2 cellular contexts compared by ENCODE assay signal in genomic region chr19:35713904-35714440, GRCh38.
TF ChIP-seq lines count a peak whose summit lies in the region.

No MANE protein-coding gene starts in this region.

TF ChIP-seq in H1, 55 proteins besides CTCF, POLR2A, EP300 and RAD21:
- TF ChIP-seq SUZ12 (IDR thresholded peaks at IDR 0.05; ENCODE audit: low read length) (no peak), PHF8 (conservative IDR thresholded peaks at IDR 0.05; ENCODE audit: low read depth, low read length) (no peak), RXRA (IDR thresholded peaks at IDR 0.05; ENCODE audit: insufficient read depth, low read depth, low read length) (no peak), POU5F1 (IDR thresholded peaks at IDR 0.05; ENCODE audit: low read depth, low read length) (no peak), BRCA1 (IDR thresholded peaks at IDR 0.05; ENCODE audit: low read depth, low read length) (no peak), CHD7 (IDR thresholded peaks at IDR 0.05; ENCODE audit: insufficient replicate concordance, low read length) (no peak)

TF ChIP-seq in HEK293T, 16 proteins besides CTCF, POLR2A, EP300 and RAD21:
- TF ChIP-seq PKNOX1 (IDR thresholded peaks at IDR 0.05) (no peak), HDGF (IDR thresholded peaks at IDR 0.05; ENCODE audit: borderline replicate concordance) (no peak), ELF4 (IDR thresholded peaks at IDR 0.05) (no peak), FOXK2 (IDR thresholded peaks at IDR 0.05) (no peak), L3MBTL2 (conservative IDR thresholded peaks at IDR 0.05) (no peak), BHLHE40 (IDR thresholded peaks at IDR 0.05; ENCODE audit: borderline replicate concordance) (no peak), SP1 (IDR thresholded peaks at IDR 0.05) (no peak), ARNT (IDR thresholded peaks at IDR 0.05) (no peak), CTBP1 (IDR thresholded peaks at IDR 0.05; ENCODE audit: borderline replicate concordance) (no peak), FOXA1 (IDR thresholded peaks at IDR 0.05) (no peak), NFRKB (IDR thresholded peaks at IDR 0.05) (no peak), LEF1 (IDR thresholded peaks at IDR 0.05; ENCODE audit: borderline replicate concordance) (no peak), FOXM1 (IDR thresholded peaks at IDR 0.05; ENCODE audit: borderline replicate concordance) (no peak), TARDBP (IDR thresholded peaks at IDR 0.05) (no peak), ZNF384 (IDR thresholded peaks at IDR 0.05) (no peak), SUZ12 (IDR thresholded peaks at IDR 0.05) (no peak)
